ENCODE assay signal across 1 cellular context in the genomic region with DNA sequence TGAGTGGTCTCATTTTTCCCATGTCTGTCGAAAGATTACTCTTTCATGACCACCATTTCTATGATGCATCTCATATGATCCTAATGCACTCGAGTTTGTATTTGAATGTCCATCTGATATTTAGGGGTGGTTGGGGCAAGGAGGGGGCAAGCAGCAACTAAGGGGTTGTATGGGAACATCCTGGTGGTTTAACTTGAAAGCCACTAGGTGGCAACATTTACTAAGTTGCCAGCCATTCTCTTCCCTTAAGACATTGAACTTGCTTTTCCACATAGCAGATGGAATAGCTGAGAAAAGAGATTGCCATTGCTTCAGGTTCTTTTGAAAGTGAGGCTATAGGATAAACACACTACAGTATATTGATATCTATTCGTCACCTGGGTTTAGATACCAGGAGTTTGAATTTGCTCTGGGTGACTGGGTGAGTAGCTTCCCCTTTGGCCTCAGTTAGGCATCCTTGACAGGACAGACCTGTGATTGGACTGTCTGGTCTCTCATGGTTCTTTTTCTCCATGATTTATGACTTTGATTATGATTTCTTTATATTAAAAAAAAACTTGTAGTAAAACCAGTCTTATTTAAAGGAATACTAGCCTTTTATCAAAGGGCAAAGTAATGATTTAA.
TF ChIP-seq lines count a peak whose summit lies in the region.

No MANE protein-coding gene starts in this region.

TF ChIP-seq in HCT116, 20 proteins besides CTCF, POLR2A, EP300 and RAD21 (continued from another document):
- TF ChIP-seq ELF1 (IDR thresholded peaks at IDR 0.05; ENCODE audit: borderline replicate concordance, low read depth), result no peak
- TF ChIP-seq, protein P1, sequence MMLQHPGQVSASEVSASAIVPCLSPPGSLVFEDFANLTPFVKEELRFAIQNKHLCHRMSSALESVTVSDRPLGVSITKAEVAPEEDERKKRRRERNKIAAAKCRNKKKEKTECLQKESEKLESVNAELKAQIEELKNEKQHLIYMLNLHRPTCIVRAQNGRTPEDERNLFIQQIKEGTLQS (IDR thresholded peaks at IDR 0.05), result no peak
- TF ChIP-seq ZFX (IDR thresholded peaks at IDR 0.05), result no peak
- TF ChIP-seq ZNF274 (IDR thresholded peaks at IDR 0.05; ENCODE audit: low read depth, low read length), result no peak
- no peak for TF ChIP-seq POLR2AphosphoS5 (IDR thresholded peaks at IDR 0.05; ENCODE audit: low read depth, low read length)
- TF ChIP-seq EZH2 (IDR thresholded peaks at IDR 0.05), result no peak
